Comparison of ENCODE assay signal across 29 cellular contexts in genomic region chr22:37852418-37852817, GRCh38. TPM values are rescaled to one million over a fixed set of nuclear protein-coding genes. Genes with fewer than 3 reads are reported as not detected.
"Had no signal": no experiment of that assay in that cellular context is flagged by ENCODE, and none has a peak within 500 bp of the region (broad histone marks: within the 10 kb centered on the region; RNA-seq: fewer than 3 reads in every experiment).

No MANE protein-coding gene starts in this region.

- FAIRE-seq: frontal cortex had no signal

- H3K27me3 ChIP-seq: body of pancreas, cardiac muscle cell, hepatocyte, left lung, testis, upper lobe of right lung had no signal

- H3K4me3 Mint-ChIP-seq: activated CD4-positive, alpha-beta memory T cell treated with anti-CD3 and anti-CD28 coated beads for 36 hours; activated CD8-positive, alpha-beta memory T cell treated with anti-CD3 and anti-CD28 coated beads, Interleukin-2, amount 10 ng/mL, durations not matched to agents 7 days and 5 days; dendritic cell treated with granulocyte-macrophage colony-stimulating factor and Interleukin-4, amounts not matched to agents 40 ng/mL and 50 ng/mL, for 4 days; immature natural killer cell; naive B cell; stimulated activated naive B cell treated with anti-CD40 and anti-IgM and Interleukin-4, amounts not matched to agents 10 μg/mL and 1 μg/mL and 100 μg/mL, for 72 hours; T-helper 1 cell treated with Interleukin-12 subunit alpha and Interleukin-12 subunit beta and Interleukin-4 antibody, amounts not matched to agents 30 μg/mL and 1 μg/mL, for 36 hours had no signal

- H3K9me3 ChIP-seq: body of pancreas, left lung, testis, upper lobe of right lung had no signal

- DNase-seq: activated CD4-positive, alpha-beta memory T cell treated with anti-CD3 and anti-CD28 coated beads for 36 hours; activated CD4-positive, alpha-beta T cell treated with anti-CD3 and anti-CD28 coated beads for 48 hours; activated CD8-positive, alpha-beta memory T cell treated with anti-CD3 and anti-CD28 coated beads, Interleukin-2, amount 10 ng/mL, durations not matched to agents 7 days and 5 days; activated naive CD4-positive, alpha-beta T cell treated with Interleukin-2 at 50 U/mL for 16 hours; anterior cingulate cortex; body of pancreas; effector CD4-positive, alpha-beta T cell; glutamatergic neuron; immature natural killer cell; kidney glomerular epithelial cell; left lung; naive B cell; occipital lobe; retina; stimulated activated CD4-positive, alpha-beta T cell treated with anti-CD3 and anti-CD28 coated beads, Interleukin-2, amount 100 ng/mL, for 48 hours; stimulated activated CD8-positive, alpha-beta memory T cell treated with anti-CD3 and anti-CD28 coated beads, Interleukin-4, amount 100 ng/mL, for 48 hours; stimulated activated naive B cell treated with anti-CD40 and anti-IgM and Interleukin-4, amounts not matched to agents 10 μg/mL and 1 μg/mL and 100 μg/mL, for 72 hours; testis; upper lobe of right lung had no signal

- H3K4me3 ChIP-seq: body of pancreas, cardiac muscle cell, hepatocyte, left lung, lung, testis, upper lobe of right lung had no signal

- ATAC-seq: activated CD8-positive, alpha-beta memory T cell treated with anti-CD3 and anti-CD28 coated beads, Interleukin-2, amount 10 ng/mL, durations not matched to agents 7 days and 5 days; body of pancreas; esophagus mucosa; left lung; stimulated activated naive B cell treated with anti-CD40 and anti-IgM and Interleukin-4, amounts not matched to agents 10 μg/mL and 1 μg/mL and 100 μg/mL, for 72 hours; upper lobe of right lung had no signal

- H3K27ac ChIP-seq: cardiac muscle cell, hepatocyte, left lung, testis, upper lobe of right lung had no signal

- H3K27me3 Mint-ChIP-seq: activated CD4-positive, alpha-beta memory T cell treated with anti-CD3 and anti-CD28 coated beads for 36 hours; activated CD8-positive, alpha-beta memory T cell treated with anti-CD3 and anti-CD28 coated beads, Interleukin-2, amount 10 ng/mL, durations not matched to agents 7 days and 5 days; dendritic cell treated with granulocyte-macrophage colony-stimulating factor and Interleukin-4, amounts not matched to agents 40 ng/mL and 50 ng/mL, for 4 days; naive B cell; stimulated activated naive B cell treated with anti-CD40 and anti-IgM and Interleukin-4, amounts not matched to agents 10 μg/mL and 1 μg/mL and 100 μg/mL, for 72 hours had no signal

- H3K4me2 ChIP-seq: hepatocyte had no signal

- H3K27ac Mint-ChIP-seq: activated CD4-positive, alpha-beta memory T cell treated with anti-CD3 and anti-CD28 coated beads for 36 hours; activated CD8-positive, alpha-beta memory T cell treated with anti-CD3 and anti-CD28 coated beads, Interleukin-2, amount 10 ng/mL, durations not matched to agents 7 days and 5 days; activated T-helper 2 cell treated with anti-CD3 and anti-CD28 coated beads, Interferon-gamma antibody, Interleukin-2, Interleukin-4, amounts not matched to agents 10 μg/mL and 5 μg/mL and 100 μg/mL, durations not matched to agents 14 hours and 24 hours and 36 hours; dendritic cell treated with granulocyte-macrophage colony-stimulating factor and Interleukin-4, amounts not matched to agents 40 ng/mL and 50 ng/mL, for 4 days; stimulated activated naive B cell treated with anti-CD40 and anti-IgM and Interleukin-4, amounts not matched to agents 10 μg/mL and 1 μg/mL and 100 μg/mL, for 72 hours; T-helper 1 cell treated with Interleukin-12 subunit alpha and Interleukin-12 subunit beta and Interleukin-4 antibody, amounts not matched to agents 30 μg/mL and 1 μg/mL, for 36 hours had no signal

- H3K9me3 Mint-ChIP-seq: activated CD4-positive, alpha-beta memory T cell treated with anti-CD3 and anti-CD28 coated beads for 36 hours; activated T-helper 2 cell treated with anti-CD3 and anti-CD28 coated beads, Interferon-gamma antibody, Interleukin-2, Interleukin-4, amounts not matched to agents 10 μg/mL and 5 μg/mL and 100 μg/mL, durations not matched to agents 14 hours and 24 hours and 36 hours; dendritic cell treated with granulocyte-macrophage colony-stimulating factor and Interleukin-4, amounts not matched to agents 40 ng/mL and 50 ng/mL, for 4 days; immature natural killer cell; T-helper 1 cell treated with Interleukin-12 subunit alpha and Interleukin-12 subunit beta and Interleukin-4 antibody, amounts not matched to agents 30 μg/mL and 1 μg/mL, for 36 hours had no signal

- H2AFZ ChIP-seq: hepatocyte had no signal

RNA-seq across cellular contexts. Expression of gene GALR3, which starts 29.2 kb away (rescaled TPM):
- total RNA-seq: activated CD8-positive, alpha-beta memory T cell treated with anti-CD3 and anti-CD28 coated beads, Interleukin-2, amount 10 ng/mL, durations not matched to agents 7 days and 5 days; body of pancreas; cardiac muscle cell; frontal cortex; hepatocyte; left lung; lung; mesenteric fat pad; occipital lobe; posterior vena cava; upper lobe of right lung had no signal
- polyA plus RNA-seq: immature natural killer cell, lung had no signal
